In the genomic region with DNA sequence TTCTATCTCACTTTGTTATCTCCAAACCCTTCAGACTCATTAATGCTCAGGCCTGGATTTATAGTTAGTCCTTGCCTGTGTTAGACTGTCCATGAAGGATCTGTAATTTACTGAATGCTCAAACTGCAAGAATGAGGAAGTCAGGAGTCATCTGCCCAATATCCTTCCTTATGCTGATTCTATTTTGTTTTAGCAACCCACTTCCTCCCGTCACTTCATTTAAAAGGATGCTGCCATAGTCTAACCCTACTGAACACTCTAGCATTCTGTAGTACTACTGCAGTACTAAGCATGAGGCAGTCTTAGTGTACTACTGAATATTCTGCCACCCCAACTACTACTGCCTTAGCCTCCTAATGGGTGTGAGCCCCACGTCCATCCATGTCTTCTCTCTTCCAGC, we compare ENCODE assay signal across 22 cellular contexts. TPM values are rescaled to one million over a fixed set of nuclear protein-coding genes. Genes with fewer than 3 reads are reported as not detected.
DNase-seq lines count a peak whose midpoint lies in the region; ATAC-seq and TF ChIP-seq lines count a peak whose summit lies in the region.
"Had no signal": no experiment of that assay in that cellular context is flagged by ENCODE, and none has a peak within 500 bp of the region (broad histone marks: within the 10 kb centered on the region; RNA-seq: fewer than 3 reads in every experiment).

No MANE protein-coding gene starts in this region.

- peak overlapping the region; percentile 47 for H3K4me2 ChIP-seq in BLaER1

- peaks cover 6% of the 10 kb centered on the region for H3K4me1 Mint-ChIP-seq in activated T-helper 2 cell treated with anti-CD3 and anti-CD28 coated beads, Interferon-gamma antibody, Interleukin-2, Interleukin-4, amounts not matched to agents 10 μg/mL and 5 μg/mL and 100 μg/mL, durations not matched to agents 14 hours and 24 hours and 36 hours (ENCODE audit: low read depth)

- H3K4me3 ChIP-seq in BLaER1 (no peak overlapping the region), lower lobe of right lung (no peak overlapping the region)
- H3K4me3 ChIP-seq in Jurkat, Clone E6-1 (ENCODE audit: low read length), result no peak overlapping the region
- H3K4me3 ChIP-seq: suprapubic skin had no signal

- H3K9me3 Mint-ChIP-seq in activated T-helper 2 cell treated with anti-CD3 and anti-CD28 coated beads, Interferon-gamma antibody, Interleukin-2, Interleukin-4, amounts not matched to agents 10 μg/mL and 5 μg/mL and 100 μg/mL, durations not matched to agents 14 hours and 24 hours and 36 hours, result no peaks in the 10 kb centered on the region

- H3K9me3 ChIP-seq in BLaER1, result no peaks in the 10 kb centered on the region
- H3K9me3 ChIP-seq in lower lobe of right lung, result no peaks in the 10 kb centered on the region
- H3K9me3 ChIP-seq: suprapubic skin had no signal

- ATAC-seq in lower lobe of right lung (peak; percentile 44 to 73), HG03565 (IDR thresholded peaks at IDR 0.05; ENCODE audit: unreplicated experiment) (no peak), HG02840 (IDR thresholded peaks at IDR 0.05; ENCODE audit: low FRiP score, unreplicated experiment) (no peak), GM19463 (IDR thresholded peaks at IDR 0.05; ENCODE audit: unreplicated experiment) (no peak)

- intact Hi-C loops in lower lobe of right lung (cut with DNase I), result no loop called here
- intact Hi-C loops in activated T-helper 2 cell treated with anti-CD3 and anti-CD28 coated beads, Interferon-gamma antibody, Interleukin-2, Interleukin-4, amounts not matched to agents 10 μg/mL and 5 μg/mL and 100 μg/mL, durations not matched to agents 14 hours and 24 hours and 36 hours (cut with micrococcal nuclease), result no loop called here

- no peak for TF ChIP-seq CTCF in lower lobe of right lung (IDR thresholded peaks at IDR 0.05)

- no peak overlapping the region for H3K4me3 Mint-ChIP-seq in activated T-helper 2 cell treated with anti-CD3 and anti-CD28 coated beads, Interferon-gamma antibody, Interleukin-2, Interleukin-4, amounts not matched to agents 10 μg/mL and 5 μg/mL and 100 μg/mL, durations not matched to agents 14 hours and 24 hours and 36 hours (ENCODE audit: low read depth)

- peak; percentile 28 for DNase-seq in Jurkat, Clone E6-1 (ENCODE audit: low read depth, low spot score)
- DNase-seq in SIG-M5 (lab: John Stamatoyannopoulos, UW), result peak; percentile 41
- no peak for DNase-seq in lower lobe of right lung
- DNase-seq in activated T-helper 2 cell treated with anti-CD3 and anti-CD28 coated beads, Interferon-gamma antibody, Interleukin-2, Interleukin-4, amounts not matched to agents 10 μg/mL and 5 μg/mL and 100 μg/mL, durations not matched to agents 14 hours and 24 hours and 36 hours (ENCODE audit: low spot score), result no peak
- DNase-seq: activated CD4-positive, CD25-positive, alpha-beta regulatory T cell; activated effector memory CD4-positive, alpha-beta T cell treated with Interleukin-2 at 50 U/mL for 16 hours; Caco-2; cerebellar nuclear complex; GOT3; NCI-H1436; NCI-H774; occipital lobe; stimulated activated CD4-positive, alpha-beta T cell treated with anti-CD3 and anti-CD28 coated beads, Interleukin-4, amount 100 ng/mL, for 1 hour had no signal

- H3K36me3 Mint-ChIP-seq in activated T-helper 2 cell treated with anti-CD3 and anti-CD28 coated beads, Interferon-gamma antibody, Interleukin-2, Interleukin-4, amounts not matched to agents 10 μg/mL and 5 μg/mL and 100 μg/mL, durations not matched to agents 14 hours and 24 hours and 36 hours (ENCODE audit: low read depth), result no peaks in the 10 kb centered on the region

- H3K27ac ChIP-seq in BLaER1 (peak overlapping the region; percentile 27; the same call in 1 of the 2 replicates), lower lobe of right lung (no peak overlapping the region)
- H3K27ac ChIP-seq: suprapubic skin had no signal

- no peak overlapping the region for H3K9ac ChIP-seq in BLaER1

- peaks cover 7% of the 10 kb centered on the region for H3K27me3 Mint-ChIP-seq in activated T-helper 2 cell treated with anti-CD3 and anti-CD28 coated beads, Interferon-gamma antibody, Interleukin-2, Interleukin-4, amounts not matched to agents 10 μg/mL and 5 μg/mL and 100 μg/mL, durations not matched to agents 14 hours and 24 hours and 36 hours (ENCODE audit: low read depth)

- H3K4me1 ChIP-seq in BLaER1 (peaks cover 32% of the 10 kb centered on the region), lower lobe of right lung (no peaks in the 10 kb centered on the region)
- H3K4me1 ChIP-seq: Caco-2, suprapubic skin had no signal

- H3K27ac Mint-ChIP-seq in activated T-helper 2 cell treated with anti-CD3 and anti-CD28 coated beads, Interferon-gamma antibody, Interleukin-2, Interleukin-4, amounts not matched to agents 10 μg/mL and 5 μg/mL and 100 μg/mL, durations not matched to agents 14 hours and 24 hours and 36 hours, result no peak overlapping the region

- H4K20me1 ChIP-seq in BLaER1, result no peaks in the 10 kb centered on the region

- H3K27me3 ChIP-seq in BLaER1 (no peaks in the 10 kb centered on the region), lower lobe of right lung (ENCODE audit: low read depth) (peaks cover 7% of the 10 kb centered on the region)

- H3K36me3 ChIP-seq in BLaER1 (no peaks in the 10 kb centered on the region), lower lobe of right lung (no peaks in the 10 kb centered on the region)
- H3K36me3 ChIP-seq: suprapubic skin had no signal

RNA-seq across cellular contexts. Expression of gene FCAR, which starts 1.5 kb away (rescaled TPM):
- not detected for polyA plus RNA-seq in Jurkat, Clone E6-1 (2012; ENCODE audit: insufficient read depth, insufficient read length)
- total RNA-seq in lower lobe of right lung, result 6.7 TPM
- not detected in 2 replicates for total RNA-seq in activated T-helper 2 cell treated with anti-CD3 and anti-CD28 coated beads, Interferon-gamma antibody, Interleukin-2, Interleukin-4, amounts not matched to agents 10 μg/mL and 5 μg/mL and 100 μg/mL, durations not matched to agents 14 hours and 24 hours and 36 hours
- total RNA-seq: Caco-2; kidney epithelial cell; occipital lobe; RPMI7951; T-helper 1 cell treated with Interleukin-12 subunit alpha and Interleukin-12 subunit beta and Interleukin-4 antibody, amounts not matched to agents 30 ng/mL and 1 ng/mL, for 36 hours had no signal
- polyA plus RNA-seq: AG04450 had no signal

RNA-seq across cellular contexts. Expression of gene KIR3DL2, which starts 25.3 kb away (rescaled TPM):
- not detected for polyA plus RNA-seq in Jurkat, Clone E6-1 (2012; ENCODE audit: insufficient read depth, insufficient read length)
- not detected for total RNA-seq in lower lobe of right lung
- 0.64 and 0.69 TPM in 2 replicates for total RNA-seq in activated T-helper 2 cell treated with anti-CD3 and anti-CD28 coated beads, Interferon-gamma antibody, Interleukin-2, Interleukin-4, amounts not matched to agents 10 μg/mL and 5 μg/mL and 100 μg/mL, durations not matched to agents 14 hours and 24 hours and 36 hours
- total RNA-seq: Caco-2, kidney epithelial cell, occipital lobe, RPMI7951, suprapubic skin had no signal
- polyA plus RNA-seq: AG04450 had no signal

RNA-seq across cellular contexts. Expression of gene NCR1, which starts 30.4 kb away (rescaled TPM):
- not detected for polyA plus RNA-seq in Jurkat, Clone E6-1 (2012; ENCODE audit: insufficient read depth, insufficient read length)
- 2.4 TPM for total RNA-seq in lower lobe of right lung
- total RNA-seq in activated T-helper 2 cell treated with anti-CD3 and anti-CD28 coated beads, Interferon-gamma antibody, Interleukin-2, Interleukin-4, amounts not matched to agents 10 μg/mL and 5 μg/mL and 100 μg/mL, durations not matched to agents 14 hours and 24 hours and 36 hours, result not detected in 2 replicates
- total RNA-seq: kidney epithelial cell; occipital lobe; RPMI7951; suprapubic skin; T-helper 1 cell treated with Interleukin-12 subunit alpha and Interleukin-12 subunit beta and Interleukin-4 antibody, amounts not matched to agents 30 ng/mL and 1 ng/mL, for 36 hours had no signal
- polyA plus RNA-seq: AG04450 had no signal

RNA-seq across cellular contexts. Expression of gene KIR2DS4, which starts 43.0 kb away (rescaled TPM):
- polyA plus RNA-seq in Jurkat, Clone E6-1 (2012; ENCODE audit: insufficient read depth, insufficient read length), result not detected
- 0.38 TPM for total RNA-seq in lower lobe of right lung
- not detected in 2 replicates for total RNA-seq in activated T-helper 2 cell treated with anti-CD3 and anti-CD28 coated beads, Interferon-gamma antibody, Interleukin-2, Interleukin-4, amounts not matched to agents 10 μg/mL and 5 μg/mL and 100 μg/mL, durations not matched to agents 14 hours and 24 hours and 36 hours
- total RNA-seq: Caco-2; kidney epithelial cell; occipital lobe; RPMI7951; suprapubic skin; T-helper 1 cell treated with Interleukin-12 subunit alpha and Interleukin-12 subunit beta and Interleukin-4 antibody, amounts not matched to agents 30 ng/mL and 1 ng/mL, for 36 hours had no signal
- polyA plus RNA-seq: AG04450 had no signal

RNA-seq across cellular contexts. Expression of gene KIR3DL1, which starts 59.2 kb away (rescaled TPM):
- polyA plus RNA-seq in Jurkat, Clone E6-1 (2012; ENCODE audit: insufficient read depth, insufficient read length), result not detected
- 0.71 TPM for total RNA-seq in lower lobe of right lung
- total RNA-seq in activated T-helper 2 cell treated with anti-CD3 and anti-CD28 coated beads, Interferon-gamma antibody, Interleukin-2, Interleukin-4, amounts not matched to agents 10 μg/mL and 5 μg/mL and 100 μg/mL, durations not matched to agents 14 hours and 24 hours and 36 hours, result not detected in 2 replicates
- total RNA-seq: Caco-2; kidney epithelial cell; occipital lobe; RPMI7951; suprapubic skin; T-helper 1 cell treated with Interleukin-12 subunit alpha and Interleukin-12 subunit beta and Interleukin-4 antibody, amounts not matched to agents 30 ng/mL and 1 ng/mL, for 36 hours had no signal
- polyA plus RNA-seq: AG04450 had no signal

Comparison
In these comparisons a context has a peak if more than half of its experiments do, and no peak if none do; other contexts are left out.
1. DNase-seq: peak in Jurkat, Clone E6-1 (single experiment) and SIG-M5 (single experiment); none in lower lobe of right lung (single experiment) and activated T-helper 2 cell treated with anti-CD3 and anti-CD28 coated beads, Interferon-gamma antibody, Interleukin-2, Interleukin-4, amounts not matched to agents 10 μg/mL and 5 μg/mL and 100 μg/mL, durations not matched to agents 14 hours and 24 hours and 36 hours (single experiment).
2. ATAC-seq: peak in lower lobe of right lung (2 of 2); none in HG03565 (single experiment), HG02840 (single experiment) and GM19463 (single experiment).